In the genomic region with DNA sequence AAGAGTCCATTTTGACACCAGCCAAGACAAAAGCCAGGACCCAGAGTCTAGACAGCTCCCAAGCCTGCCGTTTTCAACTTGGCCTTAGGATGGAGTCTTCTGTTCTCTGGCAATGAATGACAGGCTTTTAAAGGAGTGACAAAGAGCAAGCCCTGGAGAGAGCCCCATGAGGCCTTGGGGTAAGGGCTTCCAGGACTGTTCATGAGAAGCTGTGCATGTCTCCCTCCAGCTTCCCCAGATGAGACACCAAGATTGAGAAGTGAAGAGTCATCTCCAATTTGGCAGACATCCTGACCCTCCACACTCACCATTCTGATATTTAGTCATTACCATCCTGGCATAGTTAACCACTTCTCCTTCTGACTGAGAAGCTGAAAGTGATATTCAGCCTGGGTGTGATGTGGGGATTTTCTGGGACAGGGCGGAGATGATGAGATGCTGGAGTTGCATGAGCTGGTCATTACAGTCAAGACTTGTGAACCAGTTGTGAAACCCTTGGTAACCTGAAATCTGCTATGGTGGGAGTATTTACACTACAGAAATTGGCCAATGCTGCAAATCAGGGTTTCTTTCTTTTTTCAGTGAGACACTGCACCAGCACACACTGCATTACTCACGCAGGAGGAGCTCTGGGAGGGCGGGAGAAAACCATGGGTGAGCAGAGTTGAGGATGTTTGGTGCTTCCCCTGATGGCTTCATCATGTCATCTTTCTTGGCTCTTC, we compare ENCODE assay signal across 9 cellular contexts.
A peak's percentile ranks its signal among the peaks of the same experiment; 100 is the strongest.
DNase-seq lines count a peak whose midpoint lies in the region; ATAC-seq and TF ChIP-seq lines count a peak whose summit lies in the region.
"Had no signal": no experiment of that assay in that cellular context is flagged by ENCODE, and none has a peak within 500 bp of the region (broad histone marks: within the 10 kb centered on the region; RNA-seq: fewer than 3 reads in every experiment).

No MANE protein-coding gene starts in this region.

- H3K27me3 Mint-ChIP-seq in HFFc6 (ENCODE audit: insufficient read depth) (peaks cover 3% of the 10 kb centered on the region; the same call in 1 of the 2 replicates), progenitor cell of endocrine pancreas (no peaks in the 10 kb centered on the region)
- no peaks in the 10 kb centered on the region for H3K27me3 Mint-ChIP-seq in stimulated activated naive CD8-positive, alpha-beta T cell treated with anti-CD3 and anti-CD28 coated beads, Interleukin-15, amount 100 ng/mL, for 72 hours

- H3K4me1 Mint-ChIP-seq in HFFc6 (ENCODE audit: low read depth), result peaks cover 46% of the 10 kb centered on the region
- peaks cover 76% of the 10 kb centered on the region for H3K4me1 Mint-ChIP-seq in stimulated activated naive CD8-positive, alpha-beta T cell treated with anti-CD3 and anti-CD28 coated beads, Interleukin-15, amount 100 ng/mL, for 72 hours
- no peaks in the 10 kb centered on the region for H3K4me1 Mint-ChIP-seq in progenitor cell of endocrine pancreas (ENCODE audit: low read depth)

- no peak for TF ChIP-seq POLR2A in NB4 (IDR thresholded peaks at IDR 0.05; ENCODE audit: extremely low read depth, insufficient read length)

- no peak overlapping the region for H3K4me3 ChIP-seq in NB4 (ENCODE audit: low read depth, low read length)
- H3K4me3 ChIP-seq: dorsolateral prefrontal cortex had no signal

- H3K9me3 Mint-ChIP-seq in HFFc6 (peaks cover 3% of the 10 kb centered on the region; the same call in 1 of the 2 replicates), progenitor cell of endocrine pancreas (ENCODE audit: low read depth) (no peaks in the 10 kb centered on the region)
- H3K9me3 Mint-ChIP-seq in stimulated activated naive CD8-positive, alpha-beta T cell treated with anti-CD3 and anti-CD28 coated beads, Interleukin-15, amount 100 ng/mL, for 72 hours, result no peaks in the 10 kb centered on the region

- peak overlapping the region; percentile 99 for H3K27ac Mint-ChIP-seq in HFFc6
- peak overlapping the region; percentile 88 to 97 for H3K27ac Mint-ChIP-seq in stimulated activated naive CD8-positive, alpha-beta T cell treated with anti-CD3 and anti-CD28 coated beads, Interleukin-15, amount 100 ng/mL, for 72 hours
- no peak overlapping the region for H3K27ac Mint-ChIP-seq in progenitor cell of endocrine pancreas

- H3K4me3 Mint-ChIP-seq in HFFc6 (peak overlapping the region; percentile 83), progenitor cell of endocrine pancreas (ENCODE audit: low read depth) (no peak overlapping the region)
- peak overlapping the region; percentile 79 to 90 for H3K4me3 Mint-ChIP-seq in stimulated activated naive CD8-positive, alpha-beta T cell treated with anti-CD3 and anti-CD28 coated beads, Interleukin-15, amount 100 ng/mL, for 72 hours

- peak; percentile 81 for ATAC-seq in GM18508 (IDR thresholded peaks at IDR 0.05; ENCODE audit: insufficient read depth, unreplicated experiment)
- ATAC-seq in stimulated activated naive CD8-positive, alpha-beta T cell treated with anti-CD3 and anti-CD28 coated beads, Interleukin-15, amount 100 ng/mL, for 72 hours, result peak; percentile 93

- H3K36me3 Mint-ChIP-seq in HFFc6 (ENCODE audit: low read depth) (peaks cover 4% of the 10 kb centered on the region), progenitor cell of endocrine pancreas (ENCODE audit: insufficient read depth) (no peaks in the 10 kb centered on the region)

- TF ChIP-seq CTCF in HFFc6 (IDR thresholded peaks at IDR 0.05), result peak; percentile 52
- no peak for TF ChIP-seq CTCF in NB4 (IDR thresholded peaks at IDR 0.05; ENCODE audit: low read depth, low read length)
- TF ChIP-seq CTCF in progenitor cell of endocrine pancreas (IDR thresholded peaks at IDR 0.05; ENCODE audit: unreplicated experiment), result no peak

- DNase-seq in HFFc6 (peak; percentile 99), NB4 (ENCODE audit: low read depth) (peak; percentile 82), kidney tubule cell (ENCODE audit: low spot score) (peak; percentile 99), progenitor cell of endocrine pancreas (ENCODE audit: low spot score, unreplicated experiment) (no peak), NCI-H1694 (lab: John Stamatoyannopoulos, UW) (no peak)
- DNase-seq in activated T-helper 9 cell treated with anti-CD3 and anti-CD28 coated beads, Interleukin-2, amount 50 U/mL, for 16 hours (ENCODE audit: low read depth), result peak; percentile 56
- peak; percentile 76 to 93 for DNase-seq in stimulated activated naive CD8-positive, alpha-beta T cell treated with anti-CD3 and anti-CD28 coated beads, Interleukin-15, amount 100 ng/mL, for 72 hours

Comparison
In these comparisons a context has a peak if more than half of its experiments do, and no peak if none do; other contexts are left out.
1. DNase-seq: peak in HFFc6 (single experiment), NB4 (single experiment), activated T-helper 9 cell treated with anti-CD3 and anti-CD28 coated beads, Interleukin-2, amount 50 U/mL, for 16 hours (single experiment), kidney tubule cell (single experiment) and stimulated activated naive CD8-positive, alpha-beta T cell treated with anti-CD3 and anti-CD28 coated beads, Interleukin-15, amount 100 ng/mL, for 72 hours (2 of 2); none in progenitor cell of endocrine pancreas (single experiment) and NCI-H1694 (single experiment).